ENCODE assay signal across 1 cellular context in genomic region chr10:35219292-35219691, GRCh38.
TF ChIP-seq lines count a peak whose summit lies in the region.

No MANE protein-coding gene starts in this region.

TF ChIP-seq in IMR-90, 13 proteins besides CTCF, POLR2A, EP300 and RAD21:
- TF ChIP-seq MAFK (IDR thresholded peaks at IDR 0.05; ENCODE audit: low read depth, low read length), result peak; percentile 48
- TF ChIP-seq NFE2L2 (IDR thresholded peaks at IDR 0.05; ENCODE audit: low read depth, low read length), result no peak
